In genomic region chr15:95929232-95929846, GRCh38 we compare ENCODE assay signal across 8 cellular contexts.
A peak's percentile ranks its signal among the peaks of the same experiment; 100 is the strongest.
DNase-seq lines count a peak whose midpoint lies in the region; ATAC-seq, FAIRE-seq and TF ChIP-seq lines count a peak whose summit lies in the region.

No MANE protein-coding gene starts in this region.

- 35% methylated on average over 7 of the region's 7 CpGs for WGBS in GM12878 (ENCODE audit: insufficient coverage, insufficient replicate concordance, low lambda C conversion rate, missing lambda C conversion rate)

- H3K9ac ChIP-seq in GM12878 (ENCODE audit: control insufficient read depth, insufficient read depth, low read length) = no peak overlapping the region

- no peak for TF ChIP-seq CTCF in GM12878 (IDR thresholded peaks at IDR 0.05 in 2 of 3, conservative IDR thresholded peaks at IDR 0.05 in 1 of 3; ENCODE audit: control insufficient read depth in 2 of 3, extremely low read depth in 1 of 3, insufficient read depth in 1 of 3, low read depth in 3 of 3, low read length in 3 of 3)

- peak overlapping the region; percentile 18 for H2AFZ ChIP-seq in GM12878 (ENCODE audit: control insufficient read depth, low read depth, low read length)

- BruUV-seq in GM12878 (replicated peaks; lab: Mats Ljungman, UMichigan) = no TSS peak

- no peak for TF ChIP-seq POLR2A in GM12892 (IDR thresholded peaks at IDR 0.05; ENCODE audit: low read depth, low read length)
- TF ChIP-seq POLR2A in GM12878 (IDR thresholded peaks at IDR 0.05; ENCODE audit: low read depth, low read length) = no peak

- intact Hi-C loops in GM12878 (cut with micrococcal nuclease; ENCODE audit: unreplicated experiment) = loop anchor here (1.0 to 2.0 kb wide), 2 partner anchors 65 to 113 kb away; no protein-coding TSS in a partner anchor

- H4K20me1 ChIP-seq in GM12878 (ENCODE audit: control insufficient read depth, insufficient read depth) = no peaks in the 10 kb centered on the region

- POLR2A ChIA-PET in GM12878 (lab: Charles Lee) = interaction anchor here (0.7 to 1.3 kb wide), 4 partner anchors 44 to 398 kb away, joined by 3 to 4 read pairs (median 4); no protein-coding TSS in a partner anchor

- SMC1A ChIA-PET in GM12878 (lab: Charles Lee; ENCODE audit: uncharacterized antibody, unreplicated experiment) = interaction anchor here (0.6 to 2.4 kb wide), 27 partner anchors 10 to 642 kb away, joined by 3 to 11 read pairs (median 4); no protein-coding TSS in a partner anchor

- no peak overlapping the region for H3K27ac ChIP-seq in GM12878 (ENCODE audit: control insufficient read depth, insufficient read depth)

- ATAC-seq in GM21528 (IDR thresholded peaks at IDR 0.05; ENCODE audit: low FRiP score, unreplicated experiment) = peak; percentile 78
- peak; percentile 98 for ATAC-seq in GM12878

- TF ChIP-seq EP300 in GM12878 (IDR thresholded peaks at IDR 0.05; ENCODE audit: borderline replicate concordance in 1 of 2, control insufficient read depth in 1 of 2, low read depth in 2 of 2, low read length in 2 of 2) = peak; percentile 69 to 86; a peak in 3 of 4 replicates

- no peak overlapping the region for H3K4me3 ChIP-seq in GM12878

- no peaks in the 10 kb centered on the region for H3K79me2 ChIP-seq in GM12878 (ENCODE audit: control insufficient read depth, insufficient read depth, low read length)

- H3K4me2 ChIP-seq in GM12878 (ENCODE audit: control insufficient read depth, insufficient read depth) = no peak overlapping the region

- RAD21 ChIA-PET in GM12878 (lab: Charles Lee; ENCODE audit: unreplicated experiment) = interaction anchor here (0.7 to 2.2 kb wide), 14 partner anchors 25 to 669 kb away, joined by 3 to 15 read pairs (median 4); no protein-coding TSS in a partner anchor

- DNase-seq in GM12892 (ENCODE audit: insufficient read length) (no peak), KG1 (lab: John Stamatoyannopoulos, UW) (peak; percentile 43), GM12878 (ENCODE audit: low read depth, low spot score) (peak; percentile 48), GOT3 (lab: John Stamatoyannopoulos, UW) (no peak), activated gamma-delta T cell treated with Interleukin-2 at 50 U/mL for 16 hours (no peak), SIG-M5 (lab: John Stamatoyannopoulos, UW) (no peak)
- no peak for DNase-seq in activated CD4-positive, alpha-beta T cell treated with anti-CD3 and anti-CD28 coated beads for 48 hours

- H3K9me3 ChIP-seq in GM12878 (replicated peaks; ENCODE audit: control insufficient read depth, insufficient read depth, low read length) = no peaks in the 10 kb centered on the region; the same call in 2 of the 3 replicates

- no peaks in the 10 kb centered on the region for H3K4me1 ChIP-seq in GM12878 (ENCODE audit: control insufficient read depth, insufficient read depth, low read length)

- FAIRE-seq in GM12892 (lab: Jason Lieb, UNC) (peak; percentile 57), GM12878 (lab: Jason Lieb, UNC) (peak; percentile 92)

- CTCF ChIA-PET in GM12878 (lab: Yijun Ruan, JAX) = interaction anchor here (0.9 to 2.9 kb wide), 5 partner anchors 40 to 669 kb away, joined by 3 to 9 read pairs (median 3); no protein-coding TSS in a partner anchor

- TF ChIP-seq RAD21 in GM12878 (IDR thresholded peaks at IDR 0.05; ENCODE audit: insufficient read depth, low read depth, low read length) = no peak

- in situ Hi-C loops in GM12878 (cut with MboI) = no loop called here

- H3K27me3 ChIP-seq in GM12878 (replicated peaks in 1 of 2; ENCODE audit: control insufficient read depth in 2 of 2, insufficient read depth in 2 of 2, low read length in 1 of 2) = no peaks in the 10 kb centered on the region

- no peaks in the 10 kb centered on the region for H3K36me3 ChIP-seq in GM12878 (ENCODE audit: control insufficient read depth in 2 of 2, insufficient read depth in 2 of 2, low read length in 1 of 2)

TF ChIP-seq in GM12878, 131 proteins besides CTCF, POLR2A, EP300 and RAD21 (continues in another document):
- TF ChIP-seq RUNX3 (IDR thresholded peaks at IDR 0.05; ENCODE audit: low read length) (peak; percentile 81), TAF1 (IDR thresholded peaks at IDR 0.05; ENCODE audit: borderline replicate concordance, low read depth, low read length) (no peak), ASH2L (IDR thresholded peaks at IDR 0.05; ENCODE audit: borderline replicate concordance, low read depth) (no peak), USF2 (IDR thresholded peaks at IDR 0.05; ENCODE audit: borderline replicate concordance, low read depth, low read length) (peak; percentile 81), DPF2 (IDR thresholded peaks at IDR 0.05) (peak; percentile 78), USF1 (IDR thresholded peaks at IDR 0.05; ENCODE audit: borderline replicate concordance, extremely low read length, insufficient read depth, low read depth, low read length) (peak; percentile 17), NFIC (IDR thresholded peaks at IDR 0.05; ENCODE audit: low read depth, low read length) (no peak), CUX1 (IDR thresholded peaks at IDR 0.05; ENCODE audit: insufficient replicate concordance, low read depth, low read length) (no peak), CREB1 (IDR thresholded peaks at IDR 0.05; ENCODE audit: low read depth) (no peak), SUPT20H (IDR thresholded peaks at IDR 0.05; ENCODE audit: borderline replicate concordance, control insufficient read depth, low read depth, low read length) (no peak), GATAD2B (conservative IDR thresholded peaks at IDR 0.05; ENCODE audit: low read depth) (peak; percentile 55), RELB (IDR thresholded peaks at IDR 0.05; ENCODE audit: low read depth) (peak; percentile 56; the same call in 1 of the 2 replicates)

Comparison
In these comparisons a context has a peak if more than half of its experiments do, and no peak if none do; other contexts are left out.
1. DNase-seq: peak in KG1 (single experiment) and GM12878 (single experiment); none in GM12892 (single experiment), GOT3 (single experiment), activated gamma-delta T cell treated with Interleukin-2 at 50 U/mL for 16 hours (single experiment), SIG-M5 (single experiment) and activated CD4-positive, alpha-beta T cell treated with anti-CD3 and anti-CD28 coated beads for 48 hours (single experiment).